9 cellular contexts compared by ENCODE assay signal in genomic region chr7:54757711-54758110, GRCh38. TPM values are rescaled to one million over a fixed set of nuclear protein-coding genes. Genes with fewer than 3 reads are reported as not detected.
DNase-seq lines count a peak whose midpoint lies in the region; ATAC-seq and TF ChIP-seq lines count a peak whose summit lies in the region.
"Had no signal": no experiment of that assay in that cellular context is flagged by ENCODE, and none has a peak within 500 bp of the region (broad histone marks: within the 10 kb centered on the region; RNA-seq: fewer than 3 reads in every experiment).

No MANE protein-coding gene starts in this region.

- H2AFZ ChIP-seq in ACC112 (ENCODE audit: low read length, unreplicated experiment): no peak overlapping the region

- TF ChIP-seq CTCF in breast epithelium (IDR thresholded peaks at IDR 0.05): no peak

- intact Hi-C loops in breast epithelium (cut with DNase I; ENCODE audit: low total_unique reads): no loop called here

- H3K27ac ChIP-seq in ACC112 (ENCODE audit: low read depth, low read length): no peak overlapping the region
- no peak overlapping the region for H3K27ac ChIP-seq in HUES6 (ENCODE audit: low read depth, low read length)
- no peak overlapping the region for H3K27ac ChIP-seq in breast epithelium
- no peak overlapping the region for H3K27ac ChIP-seq in muscle layer of duodenum (ENCODE audit: low read length)

- H3K9me3 ChIP-seq in HUES6 (ENCODE audit: control insufficient read depth, insufficient read depth, low read depth, low read length): no peaks in the 10 kb centered on the region
- no peaks in the 10 kb centered on the region for H3K9me3 ChIP-seq in breast epithelium
- no peaks in the 10 kb centered on the region for H3K9me3 ChIP-seq in muscle layer of duodenum (ENCODE audit: control insufficient read depth in 1 of 2, low read length in 2 of 2)

- peak overlapping the region; percentile 80 for H3K4me3 ChIP-seq in ACC112 (ENCODE audit: low read depth, low read length)
- peak overlapping the region; percentile 96 for H3K4me3 ChIP-seq in HUES6 (ENCODE audit: low read depth, low read length)
- peak overlapping the region; percentile 89 to 100 (median 98) for H3K4me3 ChIP-seq in breast epithelium
- H3K4me3 ChIP-seq in muscle layer of duodenum (ENCODE audit: low read depth in 1 of 2, low read length in 2 of 2): peak overlapping the region; percentile 98 to 99

- peaks cover 23% of the 10 kb centered on the region for H3K4me1 ChIP-seq in ACC112 (ENCODE audit: control insufficient read depth, insufficient read depth, low read length, unreplicated experiment)
- H3K4me1 ChIP-seq in HUES6 (ENCODE audit: control insufficient read depth, insufficient read depth, low read length): peaks cover 2% of the 10 kb centered on the region; the same call in 1 of the 2 replicates
- peaks cover 0 to 10% of the 10 kb centered on the region in 2 donors for H3K4me1 ChIP-seq in breast epithelium
- H3K4me1 ChIP-seq in muscle layer of duodenum (ENCODE audit: control insufficient read depth in 1 of 2, insufficient read depth in 2 of 2, low read length in 2 of 2): peaks cover 12 to 20% of the 10 kb centered on the region in 2 donors

- ATAC-seq in HG02970 (IDR thresholded peaks at IDR 0.05; ENCODE audit: low FRiP score, unreplicated experiment) (no peak), HG03135 (IDR thresholded peaks at IDR 0.05; ENCODE audit: unreplicated experiment) (no peak)

- H3K36me3 ChIP-seq in ACC112 (ENCODE audit: insufficient read depth, low read length) (peaks cover 29% of the 10 kb centered on the region), HUES6 (ENCODE audit: control insufficient read depth, insufficient read depth, low read length) (peaks cover 44% of the 10 kb centered on the region), breast epithelium (no peaks in the 10 kb centered on the region), muscle layer of duodenum (ENCODE audit: control insufficient read depth in 1 of 2, insufficient read depth in 2 of 2, low read length in 2 of 2) (peaks cover 17 to 19% of the 10 kb centered on the region in 2 donors)

- H3K9ac ChIP-seq in HUES6 (ENCODE audit: low read length): peak overlapping the region; percentile 93

- H3K27me3 ChIP-seq in ACC112 (ENCODE audit: insufficient read depth, low read length) (no peaks in the 10 kb centered on the region), HUES6 (ENCODE audit: control insufficient read depth, insufficient read depth, low read length) (no peaks in the 10 kb centered on the region), breast epithelium (no peaks in the 10 kb centered on the region), muscle layer of duodenum (ENCODE audit: low read depth, low read length) (no peaks in the 10 kb centered on the region)

- H3K79me2 ChIP-seq in ACC112 (ENCODE audit: control insufficient read depth, insufficient read depth, low read length, unreplicated experiment): peaks cover 68% of the 10 kb centered on the region

- no peak for DNase-seq in breast epithelium (ENCODE audit: low spot score in 2 of 2)
- DNase-seq in erythroblast (lab: John Stamatoyannopoulos, UW): no peak
- DNase-seq in DMS53 (lab: John Stamatoyannopoulos, UW): no peak
- DNase-seq: stimulated activated CD4-positive, alpha-beta T cell treated with anti-CD3 and anti-CD28 coated beads, Interleukin-2, amount 100 ng/mL, for 24 hours had no signal

- TF ChIP-seq POLR2A in breast epithelium (IDR thresholded peaks at IDR 0.05): no peak
- TF ChIP-seq POLR2A in erythroblast (IDR thresholded peaks at IDR 0.05; ENCODE audit: low read length): no peak

RNA-seq across cellular contexts. Expression of gene SEC61G, which starts 1.3 kb away (rescaled TPM):
- total RNA-seq in breast epithelium: 100 to 1,000 TPM; 192 to 238 (median 194) TPM
